Comparison of ENCODE assay signal across 23 cellular contexts in the genomic region with DNA sequence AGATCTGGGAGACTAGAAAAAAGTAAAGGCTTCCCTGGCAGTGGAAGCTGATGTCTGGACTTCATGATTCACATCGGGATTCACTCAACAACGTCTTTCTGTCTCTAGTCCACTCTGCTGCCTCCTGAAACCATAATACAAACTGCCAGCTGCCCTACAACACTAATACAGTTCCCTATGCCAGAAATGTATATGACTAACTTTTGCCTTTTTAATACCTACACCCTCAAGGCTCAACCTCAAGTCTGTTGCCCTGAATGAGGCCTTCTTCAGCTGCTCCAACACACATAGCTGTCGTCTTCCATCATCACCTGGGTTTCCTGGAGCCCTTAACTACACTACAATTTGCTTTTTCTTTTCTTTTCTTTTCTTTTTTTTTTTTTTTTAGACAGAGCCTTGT.
"Had no signal": no experiment of that assay in that cellular context is flagged by ENCODE, and none has a peak within 500 bp of the region (broad histone marks: within the 10 kb centered on the region; RNA-seq: fewer than 3 reads in every experiment).

No MANE protein-coding gene starts in this region.

- ATAC-seq: activated CD4-positive, CD25-positive, alpha-beta regulatory T cell treated with anti-CD3 and anti-CD28 coated beads, Interleukin-2, amount 50 U/mL, for 24 hours; activated T-cell treated with anti-CD3 and anti-CD28 coated beads, Interleukin-2, amount 50 U/mL, for 4 hours; esophagus mucosa; gastrocnemius medialis; left ventricle myocardium superior; psoas muscle; T-cell had no signal

- H3K36me3 ChIP-seq: ovary had no signal

- H3K27ac ChIP-seq: gastrocnemius medialis, neutrophil, ovary, psoas muscle, right atrium auricular region, tibial nerve, vagina had no signal

- H3K27me3 Mint-ChIP-seq: activated naive CD4-positive, alpha-beta T cell treated with anti-CD3 and anti-CD28 coated beads, Interleukin-2, amount 50 U/mL, for 24 hours; stimulated activated naive CD8-positive, alpha-beta T cell treated with anti-CD3 and anti-CD28 coated beads, Interleukin-15, Interleukin-2, amounts not matched to agents 100 ng/mL and 50 ng/mL, for 24 hours; T-cell had no signal

- H3K4me3 Mint-ChIP-seq: activated naive CD4-positive, alpha-beta T cell treated with anti-CD3 and anti-CD28 coated beads, Interleukin-2, amount 50 U/mL, for 24 hours; activated T-cell treated with anti-CD3 and anti-CD28 coated beads, Interleukin-2, amount 50 U/mL, for 4 hours; nephron; stimulated activated naive CD8-positive, alpha-beta T cell treated with anti-CD3 and anti-CD28 coated beads, Interleukin-15, Interleukin-2, amounts not matched to agents 100 ng/mL and 50 ng/mL, for 24 hours; T-cell; T-helper 2 cell treated with Interferon-gamma antibody and Interleukin-4, amounts not matched to agents 5 μg/mL and 100 μg/mL, for 36 hours had no signal

- H3K4me3 ChIP-seq: gastrocnemius medialis, ovary, psoas muscle, right atrium auricular region, tibial nerve, vagina had no signal

- H3K27ac Mint-ChIP-seq: activated naive CD4-positive, alpha-beta T cell treated with anti-CD3 and anti-CD28 coated beads, Interleukin-2, amount 50 U/mL, for 24 hours; nephron; stimulated activated naive CD8-positive, alpha-beta T cell treated with anti-CD3 and anti-CD28 coated beads, Interleukin-15, Interleukin-2, amounts not matched to agents 100 ng/mL and 50 ng/mL, for 24 hours; T-cell; T-helper 2 cell treated with Interferon-gamma antibody and Interleukin-4, amounts not matched to agents 5 μg/mL and 100 μg/mL, for 36 hours had no signal

- DNase-seq: activated CD8-positive, alpha-beta memory T cell treated with anti-CD3 and anti-CD28 coated beads for 24 hours; activated CD8-positive, alpha-beta memory T cell treated with anti-CD3 and anti-CD28 coated beads, Interleukin-2, amount 50 U/mL, for 4 hours; activated effector memory CD4-positive, alpha-beta T cell treated with anti-CD3 and anti-CD28 coated beads, Interleukin-2, amount 50 U/mL, for 16 hours; activated T-cell treated with anti-CD3 and anti-CD28 coated beads, Interleukin-2, amount 50 U/mL, for 4 hours; central memory CD4-positive, alpha-beta T cell; effector memory CD4-positive, alpha-beta T cell; gastrocnemius medialis; hippocampal formation; left ventricle myocardium superior; ovary; psoas muscle; stimulated activated CD4-positive, alpha-beta T cell treated with anti-CD3 and anti-CD28 coated beads, Interleukin-4, amount 100 ng/mL, for 24 hours; T-cell had no signal

- H3K9me3 Mint-ChIP-seq: activated naive CD4-positive, alpha-beta T cell treated with anti-CD3 and anti-CD28 coated beads, Interleukin-2, amount 50 U/mL, for 24 hours; T-cell; T-helper 2 cell treated with Interferon-gamma antibody and Interleukin-4, amounts not matched to agents 5 μg/mL and 100 μg/mL, for 36 hours had no signal

- H3K27me3 ChIP-seq: gastrocnemius medialis, neutrophil, ovary, right atrium auricular region, tibial nerve, vagina had no signal

- H3K9me3 ChIP-seq: gastrocnemius medialis, neutrophil, ovary, psoas muscle, right atrium auricular region, tibial nerve, vagina had no signal
